ENCODE assay signal across 10 cellular contexts in the genomic region with DNA sequence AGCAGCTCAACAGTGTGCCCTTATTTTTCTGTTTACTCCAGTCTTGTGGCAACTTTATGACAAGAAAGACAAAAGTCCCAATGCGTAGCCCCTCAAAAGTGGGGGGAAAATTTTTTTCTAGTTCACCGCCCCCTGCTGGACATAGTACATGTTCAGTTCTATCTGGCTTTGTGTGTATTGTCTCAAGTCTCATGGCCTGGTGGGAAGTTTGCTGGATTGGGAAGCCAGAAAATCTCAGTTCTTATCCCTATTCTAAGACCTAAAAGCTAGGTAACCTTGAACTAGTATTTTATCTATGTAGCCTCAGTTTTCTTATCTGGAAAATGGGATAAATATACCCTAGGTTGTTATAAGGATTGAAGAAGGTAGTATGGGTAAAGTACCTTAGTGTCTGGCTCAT. TPM values are rescaled to one million over a fixed set of nuclear protein-coding genes. Genes with fewer than 3 reads are reported as not detected.
DNase-seq lines count a peak whose midpoint lies in the region; ATAC-seq and TF ChIP-seq lines count a peak whose summit lies in the region.
"Had no signal": no experiment of that assay in that cellular context is flagged by ENCODE, and none has a peak within 500 bp of the region (broad histone marks: within the 10 kb centered on the region; RNA-seq: fewer than 3 reads in every experiment).

No MANE protein-coding gene starts in this region.

- peaks cover 61 to 71% of the 10 kb centered on the region in 2 donors for H3K36me3 Mint-ChIP-seq in CD14-positive monocyte
- peaks cover 25% of the 10 kb centered on the region for H3K36me3 Mint-ChIP-seq in HFFc6 (ENCODE audit: low read depth)
- H3K36me3 Mint-ChIP-seq in activated naive CD4-positive, alpha-beta T cell treated with anti-CD3 and anti-CD28 coated beads for 36 hours (ENCODE audit: low read depth) = peaks cover 7% of the 10 kb centered on the region

- DNase-seq in CD14-positive monocyte (ENCODE audit: low spot score) = no peak
- no peak for DNase-seq in HFFc6
- peak; percentile 51 for DNase-seq in activated naive CD4-positive, alpha-beta T cell treated with anti-CD3 and anti-CD28 coated beads for 36 hours
- no peak for DNase-seq in lower lobe of right lung
- no peak for DNase-seq in GDM1 (lab: John Stamatoyannopoulos, UW)
- DNase-seq in HPDE6-E6E7 (ENCODE audit: extremely low spot score) = no peak
- no peak for DNase-seq in NCI-H187 (lab: John Stamatoyannopoulos, UW)
- DNase-seq: substantia nigra had no signal

- intact Hi-C loops in CD14-positive monocyte (cut with micrococcal nuclease) (loop anchor here in 1 of 2 donors (10.0 kb wide), 1 partner anchor 93 kb away; no protein-coding TSS in a partner anchor), lower lobe of right lung (cut with DNase I) (no loop called here)
- intact Hi-C loops in activated naive CD4-positive, alpha-beta T cell treated with anti-CD3 and anti-CD28 coated beads for 36 hours (cut with micrococcal nuclease) = no loop called here

- peaks cover 8% of the 10 kb centered on the region for H3K4me1 Mint-ChIP-seq in CD14-positive monocyte
- H3K4me1 Mint-ChIP-seq in HFFc6 (ENCODE audit: low read depth) = peaks cover 7% of the 10 kb centered on the region; the same call in 1 of the 2 replicates
- H3K4me1 Mint-ChIP-seq in activated naive CD4-positive, alpha-beta T cell treated with anti-CD3 and anti-CD28 coated beads for 36 hours (ENCODE audit: low read depth) = peaks cover 5% of the 10 kb centered on the region

- no peaks in the 10 kb centered on the region for H3K4me1 ChIP-seq in lower lobe of right lung

- no peaks in the 10 kb centered on the region for H3K9me3 Mint-ChIP-seq in CD14-positive monocyte
- H3K9me3 Mint-ChIP-seq in HFFc6 = no peaks in the 10 kb centered on the region
- no peaks in the 10 kb centered on the region for H3K9me3 Mint-ChIP-seq in activated naive CD4-positive, alpha-beta T cell treated with anti-CD3 and anti-CD28 coated beads for 36 hours

- H3K4me3 Mint-ChIP-seq in CD14-positive monocyte (no peak overlapping the region), HFFc6 (no peak overlapping the region)
- H3K4me3 Mint-ChIP-seq in activated naive CD4-positive, alpha-beta T cell treated with anti-CD3 and anti-CD28 coated beads for 36 hours = no peak overlapping the region
- H3K4me3 Mint-ChIP-seq: activated naive CD8-positive, alpha-beta T cell had no signal

- H3K27ac Mint-ChIP-seq in CD14-positive monocyte = peak overlapping the region in 1 of 7 donors; percentile 22
- H3K27ac Mint-ChIP-seq in HFFc6 = no peak overlapping the region; the same call in 1 of the 2 replicates
- H3K27ac Mint-ChIP-seq in activated naive CD4-positive, alpha-beta T cell treated with anti-CD3 and anti-CD28 coated beads for 36 hours = peak overlapping the region; percentile 5
- H3K27ac Mint-ChIP-seq: activated naive CD8-positive, alpha-beta T cell had no signal

- H3K27me3 Mint-ChIP-seq in CD14-positive monocyte (ENCODE audit: low read depth in 3 of 3) (no peaks in the 10 kb centered on the region), HFFc6 (ENCODE audit: insufficient read depth) (peaks cover 2% of the 10 kb centered on the region)
- no peaks in the 10 kb centered on the region for H3K27me3 Mint-ChIP-seq in activated naive CD4-positive, alpha-beta T cell treated with anti-CD3 and anti-CD28 coated beads for 36 hours (ENCODE audit: low read depth)
- H3K27me3 Mint-ChIP-seq: activated naive CD8-positive, alpha-beta T cell had no signal

- no peak overlapping the region for H3K4me3 ChIP-seq in lower lobe of right lung

- no peaks in the 10 kb centered on the region for H3K9me3 ChIP-seq in lower lobe of right lung

- H3K27ac ChIP-seq in lower lobe of right lung = no peak overlapping the region

- CTCF ChIA-PET in activated naive CD4-positive, alpha-beta T cell treated with anti-CD3 and anti-CD28 coated beads for 36 hours (lab: Charles Lee) = interaction anchor here (0.6 to 3.4 kb wide), 22 partner anchors 9 to 202 kb away, joined by 3 to 39 read pairs (median 4); no protein-coding TSS in a partner anchor

- ATAC-seq in lower lobe of right lung (no peak), HG03439 (IDR thresholded peaks at IDR 0.05; ENCODE audit: unreplicated experiment) (no peak)

- H3K36me3 ChIP-seq in lower lobe of right lung = peaks cover 80% of the 10 kb centered on the region

- TF ChIP-seq CTCF in CD14-positive monocyte (IDR thresholded peaks at IDR 0.05) = peak; percentile 78
- peak; percentile 77 for TF ChIP-seq CTCF in HFFc6 (IDR thresholded peaks at IDR 0.05)
- TF ChIP-seq CTCF in lower lobe of right lung (IDR thresholded peaks at IDR 0.05) = peak; percentile 45

- no peaks in the 10 kb centered on the region for H3K27me3 ChIP-seq in lower lobe of right lung (ENCODE audit: low read depth)

RNA-seq across cellular contexts. Expression of gene LDLRAP1, which starts 55.8 kb away (rescaled TPM):
- polyA plus RNA-seq in CD14-positive monocyte = 10 to 100 TPM; 14.6 to 18.5 TPM
- 10 to 100 TPM; 10.4 to 14.1 (median 12.7) TPM for total RNA-seq in HFFc6 (2021; fragmentation: NEBNext Ultra II Directional; extraction: Animal tissue kit (Norgen Biotek cat#: 25700))
- 10 to 100 TPM; 19.1 to 19.7 TPM for total RNA-seq in activated naive CD4-positive, alpha-beta T cell treated with anti-CD3 and anti-CD28 coated beads for 36 hours
- 30.3 TPM for total RNA-seq in lower lobe of right lung

RNA-seq across cellular contexts. Expression of gene MACO1, which starts 56.9 kb away (rescaled TPM):
- polyA plus RNA-seq in CD14-positive monocyte = 1 to 10 TPM; 2.6 to 4.1 TPM
- total RNA-seq in HFFc6 (2021; fragmentation: NEBNext Ultra II Directional; extraction: Animal tissue kit (Norgen Biotek cat#: 25700)) = 10 to 100 TPM; 13.7 to 15.1 (median 14.4) TPM
- total RNA-seq in activated naive CD4-positive, alpha-beta T cell treated with anti-CD3 and anti-CD28 coated beads for 36 hours = 1 to 10 TPM; 8.4 to 8.6 TPM
- 19.7 TPM for total RNA-seq in lower lobe of right lung
